Comparison of ENCODE assay signal across 8 cellular contexts in the genomic region with DNA sequence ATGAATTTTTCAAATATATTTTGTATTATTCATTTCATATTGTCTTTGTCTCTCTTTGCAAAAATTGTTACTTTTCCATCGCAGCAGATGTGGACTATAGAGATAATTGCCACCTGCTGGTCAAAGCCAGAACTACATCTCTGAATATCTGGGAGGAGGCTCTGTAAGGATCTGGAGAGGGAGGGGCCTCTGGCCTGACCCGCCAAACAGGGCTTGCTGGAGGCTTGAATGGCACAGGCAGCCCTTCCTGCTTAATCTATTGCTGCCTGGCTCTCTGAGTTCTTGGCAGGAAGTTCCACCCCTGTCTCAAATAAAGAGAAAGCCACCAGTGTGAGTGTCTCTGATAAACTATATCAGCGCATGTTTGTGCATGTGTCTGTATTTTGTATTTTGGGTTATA.
DNase-seq lines count a peak whose midpoint lies in the region; ATAC-seq and TF ChIP-seq lines count a peak whose summit lies in the region.

No MANE protein-coding gene starts in this region.

- H3K4me3 Mint-ChIP-seq in WTC11, result peak overlapping the region; percentile 33; the same call in 1 of the 2 replicates

- in situ Hi-C loops in mammary epithelial cell (cut with MboI; ENCODE audit: low sequenced_read_pairs in 2 of 2), result loop anchor here in 1 of 2 donors (10.0 kb wide), 1 partner anchor 205 kb away; no protein-coding TSS in a partner anchor

- H3K9me3 ChIP-seq in mammary epithelial cell (replicated peaks; ENCODE audit: insufficient read depth, low read length), result no peaks in the 10 kb centered on the region

- H3K4me2 ChIP-seq in mammary epithelial cell (ENCODE audit: insufficient read depth, low read depth, low read length), result no peak overlapping the region

- BruUV-seq in mammary epithelial cell (replicated peaks; lab: Mats Ljungman, UMichigan), result no TSS peak

- no peaks in the 10 kb centered on the region for H4K20me1 ChIP-seq in mammary epithelial cell (ENCODE audit: insufficient read depth, low read length)

- DNase-seq in AML-193 (lab: John Stamatoyannopoulos, UW) (peak; percentile 67), NCI-H2227 treated with DMSO at 0.1 percent for 48 hours (lab: John Stamatoyannopoulos, UW) (peak; percentile 91), WTC11 (ENCODE audit: low spot score) (peak; percentile 71), mammary epithelial cell (peak; percentile 78), inferior parietal cortex (ENCODE audit: extremely low spot score) (peak; percentile 93)
- DNase-seq in stimulated activated CD4-positive, alpha-beta T cell treated with anti-CD3 and anti-CD28 coated beads, Interleukin-15, amount 100 ng/mL, for 48 hours (ENCODE audit: low read depth in 2 of 2), result peak; percentile 52 to 79

- no peak overlapping the region for H3K9ac ChIP-seq in mammary epithelial cell (ENCODE audit: insufficient read depth, low read length)

- H3K4me1 ChIP-seq in mammary epithelial cell (ENCODE audit: insufficient read depth, low read length), result no peaks in the 10 kb centered on the region

- 20% methylated on average over 3 of the region's 3 CpGs for WGBS in mammary epithelial cell (ENCODE audit: low coverage, missing lambda C conversion rate)

- CTCF ChIA-PET in WTC11 (lab: Charles Lee) (no interaction called here), mammary epithelial cell (lab: Charles Lee; ENCODE audit: low non-redundant PET) (no interaction called here)

- no peaks in the 10 kb centered on the region; the same call in 1 of the 2 replicates for H3K4me1 Mint-ChIP-seq in WTC11

- H3K4me3 ChIP-seq in mammary epithelial cell (replicated peaks in 1 of 3; ENCODE audit: insufficient read depth in 1 of 3, low read depth in 2 of 3, low read length in 3 of 3), result no peak overlapping the region

- TF ChIP-seq CTCF in WTC11 (IDR thresholded peaks at IDR 0.05) (peak; percentile 59), mammary epithelial cell (conservative IDR thresholded peaks at IDR 0.05 in 1 of 2, IDR thresholded peaks at IDR 0.05 in 1 of 2; ENCODE audit: extremely low read depth in 1 of 2, insufficient read depth in 1 of 2, low read depth in 1 of 2, low read length in 2 of 2) (peak; percentile 60 to 70)

- no peaks in the 10 kb centered on the region for H3K36me3 Mint-ChIP-seq in WTC11

- POLR2A ChIA-PET in WTC11 (lab: Charles Lee), result no interaction called here

- H3K9me3 Mint-ChIP-seq in WTC11, result no peaks in the 10 kb centered on the region

- H3K27ac ChIP-seq in mammary epithelial cell (ENCODE audit: insufficient read depth, low read depth, low read length), result no peak overlapping the region

- intact Hi-C loops in mammary epithelial cell (cut with micrococcal nuclease), result loop anchor here (1.0 to 5.0 kb wide), 4 partner anchors 182 to 384 kb away; a partner anchor contains a TSS

- dilution Hi-C loops in mammary epithelial cell (cut with HindIII; ENCODE audit: low sequenced_read_pairs), result no loop called here

- no peaks in the 10 kb centered on the region for H3K36me3 ChIP-seq in mammary epithelial cell (ENCODE audit: insufficient read depth, low read length)

- peak overlapping the region; percentile 61 for H2AFZ ChIP-seq in mammary epithelial cell (ENCODE audit: low read depth, low read length)

- no peaks in the 10 kb centered on the region; the same call in 1 of the 2 replicates for H3K27me3 Mint-ChIP-seq in WTC11 (ENCODE audit: low read depth)

- no peaks in the 10 kb centered on the region for H3K27me3 ChIP-seq in mammary epithelial cell (ENCODE audit: insufficient read depth, low read length)

- H3K79me2 ChIP-seq in mammary epithelial cell (ENCODE audit: insufficient read depth, low read length), result no peaks in the 10 kb centered on the region

- H3K27ac Mint-ChIP-seq in WTC11, result no peak overlapping the region

- ATAC-seq in GM19035 (IDR thresholded peaks at IDR 0.05; ENCODE audit: unreplicated experiment) (peak; percentile 100), HG03196 (IDR thresholded peaks at IDR 0.05; ENCODE audit: unreplicated experiment) (peak; percentile 100), WTC11 (peak; percentile 100)

TF ChIP-seq in WTC11, 78 proteins besides CTCF, POLR2A, EP300 and RAD21:
- TF ChIP-seq ETV6 (CRISPR knock-in tag; IDR thresholded peaks at IDR 0.05) (no peak), HMGA2 (CRISPR knock-in tag; IDR thresholded peaks at IDR 0.05) (no peak), SP1 (CRISPR knock-in tag; conservative IDR thresholded peaks at IDR 0.05) (no peak), MXD4 (CRISPR knock-in tag; IDR thresholded peaks at IDR 0.05; ENCODE audit: borderline replicate concordance) (no peak), TEAD4 (CRISPR knock-in tag; IDR thresholded peaks at IDR 0.05) (no peak), NR1H2 (CRISPR knock-in tag; IDR thresholded peaks at IDR 0.05) (no peak), NFE2L1 (CRISPR knock-in tag; IDR thresholded peaks at IDR 0.05) (no peak), GABPB1 (CRISPR knock-in tag; IDR thresholded peaks at IDR 0.05) (no peak), GTF2I (CRISPR knock-in tag; conservative IDR thresholded peaks at IDR 0.05) (no peak), TCF7 (CRISPR knock-in tag; IDR thresholded peaks at IDR 0.05; ENCODE audit: low read depth) (no peak), ZNF671 (CRISPR knock-in tag; IDR thresholded peaks at IDR 0.05) (no peak), ZNF219 (CRISPR knock-in tag; IDR thresholded peaks at IDR 0.05; ENCODE audit: borderline replicate concordance) (no peak), ZNF263 (CRISPR knock-in tag; IDR thresholded peaks at IDR 0.05; ENCODE audit: low read depth) (no peak), ZNF138 (CRISPR knock-in tag; conservative IDR thresholded peaks at IDR 0.05) (no peak), MYBL2 (CRISPR knock-in tag; IDR thresholded peaks at IDR 0.05) (no peak)
- TF ChIP-seq, protein P1, sequence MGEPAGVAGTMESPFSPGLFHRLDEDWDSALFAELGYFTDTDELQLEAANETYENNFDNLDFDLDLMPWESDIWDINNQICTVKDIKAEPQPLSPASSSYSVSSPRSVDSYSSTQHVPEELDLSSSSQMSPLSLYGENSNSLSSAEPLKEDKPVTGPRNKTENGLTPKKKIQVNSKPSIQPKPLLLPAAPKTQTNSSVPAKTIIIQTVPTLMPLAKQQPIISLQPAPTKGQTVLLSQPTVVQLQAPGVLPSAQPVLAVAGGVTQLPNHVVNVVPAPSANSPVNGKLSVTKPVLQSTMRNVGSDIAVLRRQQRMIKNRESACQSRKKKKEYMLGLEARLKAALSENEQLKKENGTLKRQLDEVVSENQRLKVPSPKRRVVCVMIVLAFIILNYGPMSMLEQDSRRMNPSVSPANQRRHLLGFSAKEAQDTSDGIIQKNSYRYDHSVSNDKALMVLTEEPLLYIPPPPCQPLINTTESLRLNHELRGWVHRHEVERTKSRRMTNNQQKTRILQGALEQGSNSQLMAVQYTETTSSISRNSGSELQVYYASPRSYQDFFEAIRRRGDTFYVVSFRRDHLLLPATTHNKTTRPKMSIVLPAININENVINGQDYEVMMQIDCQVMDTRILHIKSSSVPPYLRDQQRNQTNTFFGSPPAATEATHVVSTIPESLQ (CRISPR knock-in tag; IDR thresholded peaks at IDR 0.05), result no peak
- TF ChIP-seq, protein P2, sequence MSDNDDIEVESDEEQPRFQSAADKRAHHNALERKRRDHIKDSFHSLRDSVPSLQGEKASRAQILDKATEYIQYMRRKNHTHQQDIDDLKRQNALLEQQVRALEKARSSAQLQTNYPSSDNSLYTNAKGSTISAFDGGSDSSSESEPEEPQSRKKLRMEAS (CRISPR knock-in tag; IDR thresholded peaks at IDR 0.05), result no peak
- TF ChIP-seq, protein P3, sequence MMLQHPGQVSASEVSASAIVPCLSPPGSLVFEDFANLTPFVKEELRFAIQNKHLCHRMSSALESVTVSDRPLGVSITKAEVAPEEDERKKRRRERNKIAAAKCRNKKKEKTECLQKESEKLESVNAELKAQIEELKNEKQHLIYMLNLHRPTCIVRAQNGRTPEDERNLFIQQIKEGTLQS (CRISPR knock-in tag; conservative IDR thresholded peaks at IDR 0.05), result no peak
- TF ChIP-seq, protein P4, sequence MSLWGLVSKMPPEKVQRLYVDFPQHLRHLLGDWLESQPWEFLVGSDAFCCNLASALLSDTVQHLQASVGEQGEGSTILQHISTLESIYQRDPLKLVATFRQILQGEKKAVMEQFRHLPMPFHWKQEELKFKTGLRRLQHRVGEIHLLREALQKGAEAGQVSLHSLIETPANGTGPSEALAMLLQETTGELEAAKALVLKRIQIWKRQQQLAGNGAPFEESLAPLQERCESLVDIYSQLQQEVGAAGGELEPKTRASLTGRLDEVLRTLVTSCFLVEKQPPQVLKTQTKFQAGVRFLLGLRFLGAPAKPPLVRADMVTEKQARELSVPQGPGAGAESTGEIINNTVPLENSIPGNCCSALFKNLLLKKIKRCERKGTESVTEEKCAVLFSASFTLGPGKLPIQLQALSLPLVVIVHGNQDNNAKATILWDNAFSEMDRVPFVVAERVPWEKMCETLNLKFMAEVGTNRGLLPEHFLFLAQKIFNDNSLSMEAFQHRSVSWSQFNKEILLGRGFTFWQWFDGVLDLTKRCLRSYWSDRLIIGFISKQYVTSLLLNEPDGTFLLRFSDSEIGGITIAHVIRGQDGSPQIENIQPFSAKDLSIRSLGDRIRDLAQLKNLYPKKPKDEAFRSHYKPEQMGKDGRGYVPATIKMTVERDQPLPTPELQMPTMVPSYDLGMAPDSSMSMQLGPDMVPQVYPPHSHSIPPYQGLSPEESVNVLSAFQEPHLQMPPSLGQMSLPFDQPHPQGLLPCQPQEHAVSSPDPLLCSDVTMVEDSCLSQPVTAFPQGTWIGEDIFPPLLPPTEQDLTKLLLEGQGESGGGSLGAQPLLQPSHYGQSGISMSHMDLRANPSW (CRISPR knock-in tag; conservative IDR thresholded peaks at IDR 0.05; ENCODE audit: low read depth), result no peak
